In the genomic region with DNA sequence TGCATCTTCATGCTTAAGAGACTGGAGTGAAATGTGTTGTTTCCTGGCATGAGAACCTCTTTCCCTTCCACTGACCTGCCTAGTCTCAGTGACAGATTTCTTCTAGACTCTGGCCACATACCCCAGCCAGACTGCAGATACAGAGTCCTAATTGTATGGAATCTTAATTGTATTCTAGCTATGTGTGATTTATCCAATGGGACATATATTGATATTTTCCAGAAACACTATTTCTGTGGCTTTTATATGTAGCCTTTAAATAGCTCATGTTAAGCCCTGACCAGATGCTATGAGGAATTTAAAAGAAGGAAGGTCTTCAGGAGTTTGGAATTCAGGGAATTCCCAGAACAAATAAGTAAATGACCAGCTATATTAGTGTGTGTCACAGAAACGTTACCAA, we compare ENCODE assay signal across 16 cellular contexts.
A peak's percentile ranks its signal among the peaks of the same experiment; 100 is the strongest.
DNase-seq lines count a peak whose midpoint lies in the region; ATAC-seq, FAIRE-seq and TF ChIP-seq lines count a peak whose summit lies in the region.
"Had no signal": no experiment of that assay in that cellular context is flagged by ENCODE, and none has a peak within 500 bp of the region (broad histone marks: within the 10 kb centered on the region; RNA-seq: fewer than 3 reads in every experiment).

No MANE protein-coding gene starts in this region.

- H3K79me2 ChIP-seq in PC-3 (ENCODE audit: low read length) = no peaks in the 10 kb centered on the region
- H3K79me2 ChIP-seq: parathyroid adenoma had no signal

- H3K9me3 ChIP-seq in PC-3 (ENCODE audit: low read length) (no peaks in the 10 kb centered on the region), T-helper 17 cell (ENCODE audit: control insufficient read depth, low read length, poor library complexity, severe bottlenecking) (no peaks in the 10 kb centered on the region)

- CTCF ChIA-PET in BJ (lab: Yijun Ruan, JAX) = interaction anchor here (0.6 to 1.3 kb wide), 4 partner anchors 9 to 250 kb away, joined by 3 to 8 read pairs (median 4); no protein-coding TSS in a partner anchor
- CTCF ChIA-PET in PC-3 (lab: Charles Lee) = no interaction called here

- H3K27ac Mint-ChIP-seq in nephron (peak overlapping the region in 2 of 3 experiments; percentile 31 to 49), T-helper 17 cell (no peak overlapping the region)

- H3K27me3 Mint-ChIP-seq in nephron (ENCODE audit: low read depth) (no peaks in the 10 kb centered on the region), T-helper 17 cell (no peaks in the 10 kb centered on the region)

- no peaks in the 10 kb centered on the region for H3K9me2 ChIP-seq in PC-3 (replicated peaks; ENCODE audit: low read length)

- H3K36me3 ChIP-seq in BJ (ENCODE audit: control insufficient read depth, insufficient read depth, low read length) = no peaks in the 10 kb centered on the region
- no peaks in the 10 kb centered on the region for H3K36me3 ChIP-seq in PC-3 (ENCODE audit: low read depth, low read length)

- peak; percentile 76 for FAIRE-seq in endometrium (lab: Jason Lieb, UNC)

- peaks cover 30% of the 10 kb centered on the region for H3K36me3 Mint-ChIP-seq in nephron (ENCODE audit: low read depth)
- peaks cover 6% of the 10 kb centered on the region for H3K36me3 Mint-ChIP-seq in T-helper 17 cell (ENCODE audit: low read depth)

- peak; percentile 56 for DNase-seq in BJ (ENCODE audit: low read depth)
- peak; percentile 29 for DNase-seq in PC-3
- no peak for DNase-seq in T-helper 17 cell
- DNase-seq in AML-193 (lab: John Stamatoyannopoulos, UW) = no peak
- DNase-seq: activated effector memory CD4-positive, alpha-beta T cell treated with Interleukin-2 at 50 U/mL for 16 hours; C1 segment of cervical spinal cord; central memory CD4-positive, alpha-beta T cell; NCI-H2107; NCI-H82; Right ventricle myocardium superior had no signal

- POLR2A ChIA-PET in BJ (lab: Charles Lee) = no interaction called here
- POLR2A ChIA-PET in PC-3 (lab: Charles Lee; ENCODE audit: unreplicated experiment) = no interaction called here

- intact Hi-C loops in PC-3 (cut with micrococcal nuclease) = no loop called here

- BruUV-seq in PC-3 (replicated peaks; lab: Mats Ljungman, UMichigan) = no TSS peak

- no peak overlapping the region for H2AFZ ChIP-seq in PC-3 (ENCODE audit: low read length)
- H2AFZ ChIP-seq: parathyroid adenoma had no signal

- H3K4me3 ChIP-seq in BJ (ENCODE audit: low read depth, low read length) (no peak overlapping the region), PC-3 (ENCODE audit: low read length) (no peak overlapping the region)

- ATAC-seq in PC-3 = no peak
- no peak for ATAC-seq in GM19397 (IDR thresholded peaks at IDR 0.05; ENCODE audit: unreplicated experiment)
- no peak for ATAC-seq in T-helper 17 cell
- no peak for ATAC-seq in HG03045 (IDR thresholded peaks at IDR 0.05; ENCODE audit: unreplicated experiment)

- H3K4me1 Mint-ChIP-seq in nephron (peaks cover 43% of the 10 kb centered on the region), T-helper 17 cell (no peaks in the 10 kb centered on the region)

- no peaks in the 10 kb centered on the region for H3K9me3 Mint-ChIP-seq in nephron

- H3K4me3 Mint-ChIP-seq in nephron (no peak overlapping the region), T-helper 17 cell (no peak overlapping the region)

- H3K4me2 ChIP-seq in PC-3 (ENCODE audit: low read length) = peak overlapping the region; percentile 60

- no peaks in the 10 kb centered on the region for H3F3A ChIP-seq in PC-3 (ENCODE audit: low read length, unreplicated experiment)

- peaks cover 47% of the 10 kb centered on the region for H3K4me1 ChIP-seq in PC-3 (ENCODE audit: insufficient read depth, low read length)
- H3K4me1 ChIP-seq: parathyroid adenoma had no signal

- H3K27ac ChIP-seq in PC-3 (ENCODE audit: low read length) = no peak overlapping the region; the same call in 1 of the 2 replicates
- H3K27ac ChIP-seq: epithelial cell of prostate, parathyroid adenoma had no signal

- no peaks in the 10 kb centered on the region for H4K20me1 ChIP-seq in PC-3 (ENCODE audit: low read length)

- no peak overlapping the region for H3K9ac ChIP-seq in PC-3 (ENCODE audit: low read length)
- H3K9ac ChIP-seq: parathyroid adenoma had no signal

- H3K27me3 ChIP-seq in BJ (ENCODE audit: control insufficient read depth, insufficient read depth, low read length) = no peaks in the 10 kb centered on the region
- no peaks in the 10 kb centered on the region for H3K27me3 ChIP-seq in PC-3 (ENCODE audit: low read length)

- TF ChIP-seq CTCF in BJ (IDR thresholded peaks at IDR 0.05; ENCODE audit: insufficient read depth, low read depth, low read length) (no peak), PC-3 (conservative IDR thresholded peaks at IDR 0.05; ENCODE audit: low read depth, low read length) (no peak), nephron (IDR thresholded peaks at IDR 0.05; ENCODE audit: unreplicated experiment in 3 of 3) (no peak)

Comparison
In these comparisons a context has a peak if more than half of its experiments do, and no peak if none do; other contexts are left out.
1. DNase-seq: peak in BJ (single experiment) and PC-3 (single experiment); none in T-helper 17 cell (0 of 3) and AML-193 (0 of 2).